Comparison of ENCODE assay signal across 15 cellular contexts in the genomic region with DNA sequence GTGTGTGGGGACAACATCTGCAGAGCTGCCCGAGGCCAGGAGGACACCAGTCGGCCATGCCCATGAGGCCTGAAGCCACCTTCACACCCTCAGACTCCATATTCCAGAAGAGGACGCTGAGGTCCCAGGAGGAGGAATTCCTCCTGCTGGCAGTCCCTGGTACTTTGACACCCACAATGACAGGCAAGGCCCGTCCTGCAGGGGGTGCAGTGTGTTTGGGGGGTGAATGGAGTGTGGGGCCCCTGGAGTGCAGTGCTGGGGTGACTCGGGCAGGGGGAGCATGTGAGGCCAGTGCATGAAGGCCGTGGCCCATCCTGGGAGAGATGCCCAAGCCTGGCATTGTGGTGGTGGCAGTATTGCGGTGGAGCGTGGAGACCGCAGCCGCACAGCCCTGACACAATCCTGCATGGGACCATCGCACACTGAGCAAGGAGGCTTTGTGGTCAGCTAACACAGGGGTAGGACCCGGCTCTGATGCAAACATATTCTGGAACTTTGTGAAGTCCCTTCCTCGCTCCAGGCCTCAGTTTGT. TPM values are rescaled to one million over a fixed set of nuclear protein-coding genes. Genes with fewer than 3 reads are reported as not detected.
DNase-seq lines count a peak whose midpoint lies in the region; ATAC-seq and TF ChIP-seq lines count a peak whose summit lies in the region.
"Had no signal": no experiment of that assay in that cellular context is flagged by ENCODE, and none has a peak within 500 bp of the region (broad histone marks: within the 10 kb centered on the region; RNA-seq: fewer than 3 reads in every experiment).

No MANE protein-coding gene starts in this region.

- H3K4me1 Mint-ChIP-seq in stimulated activated naive CD8-positive, alpha-beta T cell treated with anti-CD3 and anti-CD28 coated beads, Interleukin-15, amount 100 ng/mL, for 72 hours, result peaks cover 7% of the 10 kb centered on the region
- H3K4me1 Mint-ChIP-seq: activated T-helper 17 cell treated with anti-CD3 and anti-CD28 coated beads, Interleukin-2, amount 50 U/mL, for 72 hours; B cell had no signal

- no peak for ATAC-seq in Right ventricle myocardium inferior
- ATAC-seq in heart left ventricle, result no peak
- ATAC-seq in stimulated activated naive CD8-positive, alpha-beta T cell treated with anti-CD3 and anti-CD28 coated beads, Interleukin-15, amount 100 ng/mL, for 72 hours, result peak; percentile 31
- ATAC-seq: activated T-helper 17 cell treated with anti-CD3 and anti-CD28 coated beads, Interleukin-2, amount 50 U/mL, for 72 hours; gastrocnemius medialis had no signal

- no peaks in the 10 kb centered on the region for H3K9me3 Mint-ChIP-seq in stimulated activated naive CD8-positive, alpha-beta T cell treated with anti-CD3 and anti-CD28 coated beads, Interleukin-15, amount 100 ng/mL, for 72 hours
- H3K9me3 Mint-ChIP-seq: activated T-helper 17 cell treated with anti-CD3 and anti-CD28 coated beads, Interleukin-2, amount 50 U/mL, for 72 hours had no signal

- peaks cover 0 to 5% (median 0%) of the 10 kb centered on the region in 9 donors for H3K27me3 ChIP-seq in heart left ventricle
- H3K27me3 ChIP-seq: gastrocnemius medialis, testis had no signal

- H3K79me2 ChIP-seq in OCI-LY7 (ENCODE audit: insufficient read depth, low read depth, low read length), result no peaks in the 10 kb centered on the region

- CTCF ChIA-PET in OCI-LY7 (lab: Charles Lee; ENCODE audit: unreplicated experiment), result no interaction called here

- H3K27ac ChIP-seq in heart left ventricle, result no peak overlapping the region
- no peak overlapping the region for H3K27ac ChIP-seq in OCI-LY7 (ENCODE audit: low read depth, low read length, poor library complexity, severe bottlenecking)
- H3K27ac ChIP-seq: gastrocnemius medialis, prostate gland, testis had no signal

- DNase-seq in Right ventricle myocardium inferior (ENCODE audit: missing footprints), result peak; percentile 20
- DNase-seq in heart left ventricle, result no peak
- DNase-seq in OCI-LY7 (ENCODE audit: low spot score), result no peak
- no peak for DNase-seq in epithelial cell of proximal tubule (ENCODE audit: low read depth)
- no peak for DNase-seq in stimulated activated naive CD8-positive, alpha-beta T cell treated with anti-CD3 and anti-CD28 coated beads, Interleukin-15, amount 100 ng/mL, for 72 hours
- no peak for DNase-seq in NCI-H2107 treated with DMSO at 0.1 percent for 48 hours (lab: John Stamatoyannopoulos, UW; ENCODE audit: unreplicated experiment)
- no peak for DNase-seq in NCI-H524 (lab: John Stamatoyannopoulos, UW)
- DNase-seq in AG08396 (ENCODE audit: low spot score), result no peak
- DNase-seq: activated CD4-positive, alpha-beta T cell treated with anti-CD3 and anti-CD28 coated beads for 4 hours; gastrocnemius medialis; NCI-H1092 treated with DMSO at 0.1 percent for 48 hours; testis had no signal

- TF ChIP-seq CTCF in heart left ventricle (IDR thresholded peaks at IDR 0.05), result no peak
- peak; percentile 51; the same call in 1 of the 2 replicates for TF ChIP-seq CTCF in OCI-LY7 (conservative IDR thresholded peaks at IDR 0.05; ENCODE audit: low read length)
- TF ChIP-seq CTCF in epithelial cell of proximal tubule (conservative IDR thresholded peaks at IDR 0.05; ENCODE audit: low read depth, low read length), result peak; percentile 39

- no TSS peak for BruUV-seq in OCI-LY7 (replicated peaks; lab: Mats Ljungman, UMichigan)

- H3K4me1 ChIP-seq in heart left ventricle (no peaks in the 10 kb centered on the region), OCI-LY7 (ENCODE audit: insufficient read depth, low read length, poor library complexity, severe bottlenecking) (no peaks in the 10 kb centered on the region)
- H3K4me1 ChIP-seq: gastrocnemius medialis, prostate gland, testis had no signal

- H3K4me2 ChIP-seq in OCI-LY7 (ENCODE audit: low read length), result no peak overlapping the region

- POLR2A ChIA-PET in OCI-LY7 (lab: Charles Lee), result no interaction called here

- H3K4me3 ChIP-seq in heart left ventricle (no peak overlapping the region), OCI-LY7 (ENCODE audit: low read depth, low read length, poor library complexity, severe bottlenecking) (no peak overlapping the region), epithelial cell of proximal tubule (ENCODE audit: low read depth, low read length) (no peak overlapping the region)
- H3K4me3 ChIP-seq: gastrocnemius medialis, prostate gland, testis had no signal

- H3K36me3 ChIP-seq in heart left ventricle (no peaks in the 10 kb centered on the region), OCI-LY7 (ENCODE audit: insufficient read depth, low read length) (no peaks in the 10 kb centered on the region)
- H3K36me3 ChIP-seq: gastrocnemius medialis, prostate gland had no signal

- no peak overlapping the region for H2AFZ ChIP-seq in OCI-LY7 (ENCODE audit: low read length)

- no peak overlapping the region for H3K4me3 Mint-ChIP-seq in stimulated activated naive CD8-positive, alpha-beta T cell treated with anti-CD3 and anti-CD28 coated beads, Interleukin-15, amount 100 ng/mL, for 72 hours
- H3K4me3 Mint-ChIP-seq: activated T-helper 17 cell treated with anti-CD3 and anti-CD28 coated beads, Interleukin-2, amount 50 U/mL, for 72 hours; B cell had no signal

- no peaks in the 10 kb centered on the region for H4K20me1 ChIP-seq in OCI-LY7 (ENCODE audit: insufficient read depth, low read length)

- H3K9me3 ChIP-seq in heart left ventricle (no peaks in the 10 kb centered on the region), OCI-LY7 (ENCODE audit: low read length) (no peaks in the 10 kb centered on the region)
- H3K9me3 ChIP-seq: gastrocnemius medialis, prostate gland, testis had no signal

- H3K27me3 Mint-ChIP-seq in stimulated activated naive CD8-positive, alpha-beta T cell treated with anti-CD3 and anti-CD28 coated beads, Interleukin-15, amount 100 ng/mL, for 72 hours, result no peaks in the 10 kb centered on the region
- H3K27me3 Mint-ChIP-seq: activated T-helper 17 cell treated with anti-CD3 and anti-CD28 coated beads, Interleukin-2, amount 50 U/mL, for 72 hours; B cell had no signal

- WGBS in heart left ventricle, 4 donors, result 92 to 95% (median 93%) methylated on average over 10 to 13 of the region's 13 CpGs

- no peak for TF ChIP-seq POLR2A in heart left ventricle (IDR thresholded peaks at IDR 0.05)

- no peaks in the 10 kb centered on the region for H3K9me2 ChIP-seq in OCI-LY7 (ENCODE audit: insufficient read depth, low read length)

- no peak overlapping the region for H3K27ac Mint-ChIP-seq in stimulated activated naive CD8-positive, alpha-beta T cell treated with anti-CD3 and anti-CD28 coated beads, Interleukin-15, amount 100 ng/mL, for 72 hours
- H3K27ac Mint-ChIP-seq: activated T-helper 17 cell treated with anti-CD3 and anti-CD28 coated beads, Interleukin-2, amount 50 U/mL, for 72 hours; B cell had no signal

- intact Hi-C loops in Right ventricle myocardium inferior (cut with DNase I) (no loop called here), heart left ventricle (cut with DNase I) (no loop called here), OCI-LY7 (cut with micrococcal nuclease; ENCODE audit: unreplicated experiment) (no loop called here)

RNA-seq across cellular contexts. Expression of a gene that starts 52.2 kb away (rescaled TPM):
- total RNA-seq in Right ventricle myocardium inferior, result 41.4 TPM
- 10 to 100 TPM; 32.9 to 66.7 (median 44.7) TPM for total RNA-seq in heart left ventricle
- 10 to 100 TPM; 12.0 to 29.7 TPM for polyA plus RNA-seq in heart left ventricle
- total RNA-seq in OCI-LY7 (2014; rRNA removed; shearing (Covaris generic)), result 17.3 and 24.3 TPM in 2 replicates
- 22.5 and 24.1 TPM in 2 replicates for total RNA-seq in OCI-LY7 (2022)
- total RNA-seq in epithelial cell of proximal tubule, result 61.4 and 74.1 TPM in 2 replicates

Comparison
In these comparisons a context has a peak if more than half of its experiments do, and no peak if none do; other contexts are left out.
1. CTCF ChIP-seq: peak in OCI-LY7 (single experiment) and epithelial cell of proximal tubule (single experiment); none in heart left ventricle (0 of 12).